ENCODE assay signal across 1 cellular context in the genomic region with DNA sequence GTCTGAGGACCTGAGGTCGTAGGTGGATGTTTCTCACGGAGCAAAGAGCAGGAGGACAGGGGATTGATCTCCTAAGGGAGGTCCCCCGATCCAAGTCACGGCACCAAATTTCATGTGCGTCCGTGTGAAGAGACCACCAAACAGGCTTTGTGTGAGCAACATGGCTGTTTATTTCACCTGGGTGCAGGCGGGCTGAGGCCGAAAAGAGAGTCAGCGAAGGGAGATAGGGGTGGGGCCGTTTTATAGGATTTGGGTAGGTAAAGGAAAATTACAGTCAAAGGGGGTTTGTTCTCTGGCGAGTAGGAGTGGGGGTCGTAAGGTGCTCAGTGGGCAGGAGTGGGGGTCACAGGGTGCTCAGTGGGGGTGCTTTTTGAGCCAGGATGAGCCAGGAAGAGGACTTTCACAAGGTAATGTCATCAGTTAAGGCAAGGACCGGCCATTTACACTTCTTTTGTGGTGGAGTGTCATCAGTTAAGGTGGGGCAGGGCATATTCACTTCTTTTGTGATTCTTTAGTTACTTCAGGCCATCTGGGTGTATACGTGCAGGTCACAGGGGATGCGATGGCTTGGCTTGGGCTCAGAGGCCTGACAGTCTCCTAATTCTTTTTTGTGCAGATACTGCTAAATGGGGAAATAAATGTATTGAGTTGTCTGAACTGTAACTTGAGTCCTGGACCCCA.
TF ChIP-seq lines count a peak whose summit lies in the region.

No MANE protein-coding gene starts in this region.

TF ChIP-seq in WTC11, 78 proteins besides CTCF, POLR2A, EP300 and RAD21 (continued from another document):
- TF ChIP-seq, protein P1, sequence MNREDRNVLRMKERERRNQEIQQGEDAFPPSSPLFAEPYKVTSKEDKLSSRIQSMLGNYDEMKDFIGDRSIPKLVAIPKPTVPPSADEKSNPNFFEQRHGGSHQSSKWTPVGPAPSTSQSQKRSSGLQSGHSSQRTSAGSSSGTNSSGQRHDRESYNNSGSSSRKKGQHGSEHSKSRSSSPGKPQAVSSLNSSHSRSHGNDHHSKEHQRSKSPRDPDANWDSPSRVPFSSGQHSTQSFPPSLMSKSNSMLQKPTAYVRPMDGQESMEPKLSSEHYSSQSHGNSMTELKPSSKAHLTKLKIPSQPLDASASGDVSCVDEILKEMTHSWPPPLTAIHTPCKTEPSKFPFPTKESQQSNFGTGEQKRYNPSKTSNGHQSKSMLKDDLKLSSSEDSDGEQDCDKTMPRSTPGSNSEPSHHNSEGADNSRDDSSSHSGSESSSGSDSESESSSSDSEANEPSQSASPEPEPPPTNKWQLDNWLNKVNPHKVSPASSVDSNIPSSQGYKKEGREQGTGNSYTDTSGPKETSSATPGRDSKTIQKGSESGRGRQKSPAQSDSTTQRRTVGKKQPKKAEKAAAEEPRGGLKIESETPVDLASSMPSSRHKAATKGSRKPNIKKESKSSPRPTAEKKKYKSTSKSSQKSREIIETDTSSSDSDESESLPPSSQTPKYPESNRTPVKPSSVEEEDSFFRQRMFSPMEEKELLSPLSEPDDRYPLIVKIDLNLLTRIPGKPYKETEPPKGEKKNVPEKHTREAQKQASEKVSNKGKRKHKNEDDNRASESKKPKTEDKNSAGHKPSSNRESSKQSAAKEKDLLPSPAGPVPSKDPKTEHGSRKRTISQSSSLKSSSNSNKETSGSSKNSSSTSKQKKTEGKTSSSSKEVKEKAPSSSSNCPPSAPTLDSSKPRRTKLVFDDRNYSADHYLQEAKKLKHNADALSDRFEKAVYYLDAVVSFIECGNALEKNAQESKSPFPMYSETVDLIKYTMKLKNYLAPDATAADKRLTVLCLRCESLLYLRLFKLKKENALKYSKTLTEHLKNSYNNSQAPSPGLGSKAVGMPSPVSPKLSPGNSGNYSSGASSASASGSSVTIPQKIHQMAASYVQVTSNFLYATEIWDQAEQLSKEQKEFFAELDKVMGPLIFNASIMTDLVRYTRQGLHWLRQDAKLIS (CRISPR knock-in tag; IDR thresholded peaks at IDR 0.05; ENCODE audit: borderline replicate concordance) = peak; percentile 70; the same call in 1 of the 2 replicates
